In the genomic region with DNA sequence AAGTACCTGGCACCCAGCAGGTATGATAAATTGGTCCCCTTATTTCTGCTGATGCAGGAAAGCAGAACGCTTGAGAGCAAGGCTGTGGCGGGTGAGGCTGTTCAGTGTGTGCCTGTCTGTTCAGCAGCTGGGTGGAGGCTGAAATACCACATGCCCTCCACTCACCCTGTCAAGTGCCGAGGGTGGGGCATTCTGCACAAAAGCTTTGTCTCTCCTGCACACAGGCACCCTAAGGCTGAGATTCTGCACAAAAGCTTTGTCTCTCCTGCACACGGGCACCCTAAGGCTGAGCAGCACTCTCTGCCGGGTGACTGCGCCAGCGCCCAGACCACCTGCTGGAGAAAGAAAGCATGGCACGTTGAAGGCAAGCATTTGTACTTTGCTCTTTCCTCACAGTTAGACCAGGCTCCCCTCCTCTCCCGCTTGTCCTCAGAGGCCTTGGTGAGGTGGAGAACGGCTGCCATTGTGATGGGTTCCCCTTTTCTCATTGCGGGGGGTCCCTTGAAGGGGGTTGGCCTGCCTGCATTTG, we compare ENCODE assay signal across 7 cellular contexts.
DNase-seq lines count a peak whose midpoint lies in the region; ATAC-seq lines count a peak whose summit lies in the region.

No MANE protein-coding gene starts in this region.

- H3K4me3 ChIP-seq in esophagus (ENCODE audit: low read depth in 1 of 2, low read length in 2 of 2) = no peak overlapping the region

- no peaks in the 10 kb centered on the region for H3K36me3 ChIP-seq in esophagus (ENCODE audit: control insufficient read depth in 2 of 2, insufficient read depth in 2 of 2, low read length in 1 of 2)

- peak; percentile 43 for DNase-seq in SK-N-DZ (ENCODE audit: low spot score)
- peak; percentile 45 to 53 for DNase-seq in stimulated activated naive CD8-positive, alpha-beta T cell treated with anti-CD3 and anti-CD28 coated beads, Interleukin-15, amount 100 ng/mL, for 72 hours
- DNase-seq in cerebellum (ENCODE audit: low spot score) = no peak
- DNase-seq in GM03348 (ENCODE audit: low spot score) = no peak
- no peak for DNase-seq in medulla oblongata (ENCODE audit: extremely low spot score)

- H3K9me3 Mint-ChIP-seq in stimulated activated naive CD8-positive, alpha-beta T cell treated with anti-CD3 and anti-CD28 coated beads, Interleukin-15, amount 100 ng/mL, for 72 hours = no peaks in the 10 kb centered on the region

- H3K27me3 ChIP-seq in esophagus (ENCODE audit: control insufficient read depth in 1 of 2, insufficient read depth in 2 of 2, low read length in 2 of 2) = no peaks in the 10 kb centered on the region

- H3K4me1 ChIP-seq in esophagus (ENCODE audit: control insufficient read depth in 2 of 2, insufficient read depth in 2 of 2, low read length in 1 of 2) = peaks cover 0 to 7% of the 10 kb centered on the region in 2 donors

- H3K27ac ChIP-seq in esophagus (ENCODE audit: low read depth in 2 of 2, low read length in 1 of 2) = peak overlapping the region; percentile 53 to 66

- WGBS in esophagus, 2 donors = 38 to 48% methylated on average over 11 of the region's 11 CpGs

- peaks cover 34% of the 10 kb centered on the region for H3K4me1 Mint-ChIP-seq in stimulated activated naive CD8-positive, alpha-beta T cell treated with anti-CD3 and anti-CD28 coated beads, Interleukin-15, amount 100 ng/mL, for 72 hours

- peak; percentile 56 for ATAC-seq in GM19372 (IDR thresholded peaks at IDR 0.05; ENCODE audit: low read depth, unreplicated experiment)
- ATAC-seq in stimulated activated naive CD8-positive, alpha-beta T cell treated with anti-CD3 and anti-CD28 coated beads, Interleukin-15, amount 100 ng/mL, for 72 hours = peak; percentile 70

- no peak overlapping the region for H3K27ac Mint-ChIP-seq in stimulated activated naive CD8-positive, alpha-beta T cell treated with anti-CD3 and anti-CD28 coated beads, Interleukin-15, amount 100 ng/mL, for 72 hours

- peaks cover 21% of the 10 kb centered on the region for H3K27me3 Mint-ChIP-seq in stimulated activated naive CD8-positive, alpha-beta T cell treated with anti-CD3 and anti-CD28 coated beads, Interleukin-15, amount 100 ng/mL, for 72 hours

- peak overlapping the region in 1 of 2 donors; percentile 12 for H3K4me3 Mint-ChIP-seq in stimulated activated naive CD8-positive, alpha-beta T cell treated with anti-CD3 and anti-CD28 coated beads, Interleukin-15, amount 100 ng/mL, for 72 hours

- no peaks in the 10 kb centered on the region for H3K9me3 ChIP-seq in esophagus (ENCODE audit: control insufficient read depth in 2 of 2, insufficient read depth in 1 of 2, low read depth in 1 of 2, low read length in 1 of 2)

Comparison
In these comparisons a context has a peak if more than half of its experiments do, and no peak if none do; other contexts are left out.
1. DNase-seq: peak in SK-N-DZ (single experiment) and stimulated activated naive CD8-positive, alpha-beta T cell treated with anti-CD3 and anti-CD28 coated beads, Interleukin-15, amount 100 ng/mL, for 72 hours (2 of 2); none in cerebellum (single experiment), GM03348 (single experiment) and medulla oblongata (single experiment).